Comparison of ENCODE assay signal across 1 cellular context in genomic region chr6:53310751-53311585, GRCh38.
TF ChIP-seq lines count a peak whose summit lies in the region.

No MANE protein-coding gene starts in this region.

TF ChIP-seq in K562, 482 proteins besides CTCF, POLR2A, EP300 and RAD21 (continued from another document):
- TF ChIP-seq, protein P1, sequence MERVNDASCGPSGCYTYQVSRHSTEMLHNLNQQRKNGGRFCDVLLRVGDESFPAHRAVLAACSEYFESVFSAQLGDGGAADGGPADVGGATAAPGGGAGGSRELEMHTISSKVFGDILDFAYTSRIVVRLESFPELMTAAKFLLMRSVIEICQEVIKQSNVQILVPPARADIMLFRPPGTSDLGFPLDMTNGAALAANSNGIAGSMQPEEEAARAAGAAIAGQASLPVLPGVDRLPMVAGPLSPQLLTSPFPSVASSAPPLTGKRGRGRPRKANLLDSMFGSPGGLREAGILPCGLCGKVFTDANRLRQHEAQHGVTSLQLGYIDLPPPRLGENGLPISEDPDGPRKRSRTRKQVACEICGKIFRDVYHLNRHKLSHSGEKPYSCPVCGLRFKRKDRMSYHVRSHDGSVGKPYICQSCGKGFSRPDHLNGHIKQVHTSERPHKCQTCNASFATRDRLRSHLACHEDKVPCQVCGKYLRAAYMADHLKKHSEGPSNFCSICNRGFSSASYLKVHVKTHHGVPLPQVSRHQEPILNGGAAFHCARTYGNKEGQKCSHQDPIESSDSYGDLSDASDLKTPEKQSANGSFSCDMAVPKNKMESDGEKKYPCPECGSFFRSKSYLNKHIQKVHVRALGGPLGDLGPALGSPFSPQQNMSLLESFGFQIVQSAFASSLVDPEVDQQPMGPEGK (CRISPR knock-in tag; IDR thresholded peaks at IDR 0.05; ENCODE audit: borderline replicate concordance), result no peak
- TF ChIP-seq ZNF24 (IDR thresholded peaks at IDR 0.05) (no peak), NR2C1 (IDR thresholded peaks at IDR 0.05) (no peak), NR2C1 (tag; IDR thresholded peaks at IDR 0.05) (no peak), MAFG (tag; conservative IDR thresholded peaks at IDR 0.05) (no peak), CHD4 (IDR thresholded peaks at IDR 0.05; ENCODE audit: insufficient read depth, insufficient replicate concordance, low read depth, low read length, poor library complexity, severe bottlenecking) (no peak), ZNF644 (tag; IDR thresholded peaks at IDR 0.05; ENCODE audit: low read depth) (no peak), LARP7 (IDR thresholded peaks at IDR 0.05) (no peak), ZNF639 (CRISPR knock-in tag; conservative IDR thresholded peaks at IDR 0.05 in 1 of 2, IDR thresholded peaks at IDR 0.05 in 1 of 2) (0 out of 4 replicates have a peak, but pooled peaks of 1 of the 2 experiments have one; percentile 25)
- TF ChIP-seq, protein P2, sequence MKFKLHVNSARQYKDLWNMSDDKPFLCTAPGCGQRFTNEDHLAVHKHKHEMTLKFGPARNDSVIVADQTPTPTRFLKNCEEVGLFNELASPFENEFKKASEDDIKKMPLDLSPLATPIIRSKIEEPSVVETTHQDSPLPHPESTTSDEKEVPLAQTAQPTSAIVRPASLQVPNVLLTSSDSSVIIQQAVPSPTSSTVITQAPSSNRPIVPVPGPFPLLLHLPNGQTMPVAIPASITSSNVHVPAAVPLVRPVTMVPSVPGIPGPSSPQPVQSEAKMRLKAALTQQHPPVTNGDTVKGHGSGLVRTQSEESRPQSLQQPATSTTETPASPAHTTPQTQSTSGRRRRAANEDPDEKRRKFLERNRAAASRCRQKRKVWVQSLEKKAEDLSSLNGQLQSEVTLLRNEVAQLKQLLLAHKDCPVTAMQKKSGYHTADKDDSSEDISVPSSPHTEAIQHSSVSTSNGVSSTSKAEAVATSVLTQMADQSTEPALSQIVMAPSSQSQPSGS (CRISPR knock-in tag; IDR thresholded peaks at IDR 0.05), result no peak
- TF ChIP-seq, protein P3, sequence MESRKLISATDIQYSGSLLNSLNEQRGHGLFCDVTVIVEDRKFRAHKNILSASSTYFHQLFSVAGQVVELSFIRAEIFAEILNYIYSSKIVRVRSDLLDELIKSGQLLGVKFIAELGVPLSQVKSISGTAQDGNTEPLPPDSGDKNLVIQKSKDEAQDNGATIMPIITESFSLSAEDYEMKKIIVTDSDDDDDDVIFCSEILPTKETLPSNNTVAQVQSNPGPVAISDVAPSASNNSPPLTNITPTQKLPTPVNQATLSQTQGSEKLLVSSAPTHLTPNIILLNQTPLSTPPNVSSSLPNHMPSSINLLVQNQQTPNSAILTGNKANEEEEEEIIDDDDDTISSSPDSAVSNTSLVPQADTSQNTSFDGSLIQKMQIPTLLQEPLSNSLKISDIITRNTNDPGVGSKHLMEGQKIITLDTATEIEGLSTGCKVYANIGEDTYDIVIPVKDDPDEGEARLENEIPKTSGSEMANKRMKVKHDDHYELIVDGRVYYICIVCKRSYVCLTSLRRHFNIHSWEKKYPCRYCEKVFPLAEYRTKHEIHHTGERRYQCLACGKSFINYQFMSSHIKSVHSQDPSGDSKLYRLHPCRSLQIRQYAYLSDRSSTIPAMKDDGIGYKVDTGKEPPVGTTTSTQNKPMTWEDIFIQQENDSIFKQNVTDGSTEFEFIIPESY (CRISPR knock-in tag; IDR thresholded peaks at IDR 0.05), result no peak
- TF ChIP-seq, protein P4, sequence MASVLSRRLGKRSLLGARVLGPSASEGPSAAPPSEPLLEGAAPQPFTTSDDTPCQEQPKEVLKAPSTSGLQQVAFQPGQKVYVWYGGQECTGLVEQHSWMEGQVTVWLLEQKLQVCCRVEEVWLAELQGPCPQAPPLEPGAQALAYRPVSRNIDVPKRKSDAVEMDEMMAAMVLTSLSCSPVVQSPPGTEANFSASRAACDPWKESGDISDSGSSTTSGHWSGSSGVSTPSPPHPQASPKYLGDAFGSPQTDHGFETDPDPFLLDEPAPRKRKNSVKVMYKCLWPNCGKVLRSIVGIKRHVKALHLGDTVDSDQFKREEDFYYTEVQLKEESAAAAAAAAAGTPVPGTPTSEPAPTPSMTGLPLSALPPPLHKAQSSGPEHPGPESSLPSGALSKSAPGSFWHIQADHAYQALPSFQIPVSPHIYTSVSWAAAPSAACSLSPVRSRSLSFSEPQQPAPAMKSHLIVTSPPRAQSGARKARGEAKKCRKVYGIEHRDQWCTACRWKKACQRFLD (CRISPR knock-in tag; IDR thresholded peaks at IDR 0.05), result 0 out of 2 replicates have a peak, but pooled peaks have one; percentile 1
